Comparison of ENCODE assay signal across 9 cellular contexts in genomic region chr3:138862924-138863775, GRCh38. TPM values are rescaled to one million over a fixed set of nuclear protein-coding genes. Genes with fewer than 3 reads are reported as not detected.
DNase-seq lines count a peak whose midpoint lies in the region; ATAC-seq and TF ChIP-seq lines count a peak whose summit lies in the region.
"Had no signal": no experiment of that assay in that cellular context is flagged by ENCODE, and none has a peak within 500 bp of the region (broad histone marks: within the 10 kb centered on the region; RNA-seq: fewer than 3 reads in every experiment).

No MANE protein-coding gene starts in this region.

- WGBS in prostate gland: 22% methylated on average over 11 of the region's 11 CpGs

- no peak for ATAC-seq in HG03432 (IDR thresholded peaks at IDR 0.05; ENCODE audit: unreplicated experiment)
- no peak for ATAC-seq in GM19397 (IDR thresholded peaks at IDR 0.05; ENCODE audit: unreplicated experiment)

- no peaks in the 10 kb centered on the region for H3K27me3 ChIP-seq in prostate gland (replicated peaks; ENCODE audit: insufficient read depth)
- H3K27me3 ChIP-seq: cardiac muscle cell had no signal

- no peaks in the 10 kb centered on the region for H3K4me1 ChIP-seq in prostate gland (replicated peaks)

- intact Hi-C loops in head of caudate nucleus (cut with DNase I): no loop called here
- intact Hi-C loops in prostate gland (cut with DNase I): no loop called here

- H3K4me3 ChIP-seq in AG10803 (ENCODE audit: low read length) (no peak overlapping the region), prostate gland (no peak overlapping the region)
- H3K4me3 ChIP-seq: cardiac muscle cell had no signal

- no peaks in the 10 kb centered on the region for H3K9me3 ChIP-seq in prostate gland

- no peaks in the 10 kb centered on the region for H3K36me3 ChIP-seq in prostate gland
- H3K36me3 ChIP-seq: cardiac muscle cell had no signal

- TF ChIP-seq CTCF in AG10803 (conservative IDR thresholded peaks at IDR 0.05; ENCODE audit: low read length) (no peak), prostate gland (IDR thresholded peaks at IDR 0.05) (no peak)

- DNase-seq in AG10803 (ENCODE audit: low read depth) (peak; percentile 44), HT1080 (ENCODE audit: low read depth) (peak; percentile 90), T1000 (lab: John Stamatoyannopoulos, UW) (peak; percentile 22), head of caudate nucleus (peak; percentile 14 to 88 (median 57)), prostate gland (ENCODE audit: low spot score) (peak; percentile 38)
- no peak for DNase-seq in stimulated activated naive CD4-positive, alpha-beta T cell (lab: John Stamatoyannopoulos, UW)

- peak overlapping the region; percentile 27 to 50 for H3K27ac ChIP-seq in prostate gland
- H3K27ac ChIP-seq: cardiac muscle cell had no signal

- no peak for TF ChIP-seq POLR2A in prostate gland (IDR thresholded peaks at IDR 0.05)

RNA-seq across cellular contexts. Expression of gene PIK3CB, which starts 28.4 kb away (rescaled TPM):
- total RNA-seq in HT1080 (2014; rRNA removed; shearing (Covaris generic)): 12.1 and 18.7 TPM in 2 replicates
- polyA plus RNA-seq in HT1080 (2015; cell fraction: cytosol; rRNA removed): 38.0 and 48.2 TPM in 2 replicates
- polyA plus RNA-seq in HT1080 (2015; cell fraction: nucleus; rRNA removed): 26.3 and 29.2 TPM in 2 replicates
- total RNA-seq in prostate gland: 10 to 100 TPM; 27.5 to 28.9 TPM

Comparison
In these comparisons a context has a peak if more than half of its experiments do, and no peak if none do; other contexts are left out.
1. DNase-seq: peak in AG10803 (single experiment), HT1080 (single experiment), T1000 (single experiment), head of caudate nucleus (42 of 42) and prostate gland (single experiment); none in stimulated activated naive CD4-positive, alpha-beta T cell (0 of 6).